8 cellular contexts compared by ENCODE assay signal in the genomic region with DNA sequence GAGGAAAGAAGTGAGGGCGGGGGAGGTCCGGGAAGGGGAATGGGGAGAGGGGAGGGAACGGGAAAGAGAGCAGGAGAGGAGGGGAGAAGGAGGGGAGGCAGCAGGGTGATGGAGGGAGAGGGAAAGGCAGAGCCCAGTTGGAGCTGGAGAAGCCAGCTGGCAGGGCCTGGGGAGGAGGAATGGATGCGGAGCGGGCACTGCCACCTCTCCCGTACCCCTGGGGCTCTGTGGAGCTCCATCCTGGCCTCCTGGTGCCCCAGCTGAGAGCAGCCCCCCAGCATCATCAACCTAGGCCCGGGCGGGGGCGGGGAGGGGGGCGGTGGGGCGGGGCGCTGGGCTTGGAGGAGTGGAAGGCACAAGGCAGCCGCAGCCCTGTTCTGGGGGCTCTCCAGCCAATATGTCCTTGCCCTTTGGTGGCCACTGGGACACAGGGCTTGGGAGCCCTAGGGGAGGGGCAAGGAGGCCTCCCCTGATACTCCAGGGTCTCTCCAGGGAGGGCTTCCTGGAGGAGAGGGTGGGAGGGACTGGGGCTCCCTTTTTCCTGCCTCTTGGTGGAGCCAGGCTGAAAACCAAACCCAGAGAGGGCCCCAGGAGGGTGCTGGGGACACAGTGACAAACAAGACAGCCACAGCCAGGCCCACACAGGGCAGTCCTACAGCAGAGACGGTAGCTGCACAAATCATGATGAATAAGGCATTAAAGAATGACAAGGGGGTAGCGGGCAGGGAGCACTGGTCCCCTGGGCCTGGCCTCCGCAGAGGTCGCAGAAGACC.
A peak's percentile ranks its signal among the peaks of the same experiment; 100 is the strongest.
DNase-seq lines count a peak whose midpoint lies in the region; ATAC-seq and TF ChIP-seq lines count a peak whose summit lies in the region.

No MANE protein-coding gene starts in this region.

- DNase-seq in stimulated activated naive CD8-positive, alpha-beta T cell treated with anti-CD3 and anti-CD28 coated beads, Interleukin-15, Interleukin-2, amounts not matched to agents 100 U/mL and 50 U/mL, for 24 hours = no peak
- no peak for DNase-seq in activated CD8-positive, alpha-beta T cell treated with anti-CD3 and anti-CD28 coated beads for 36 hours
- DNase-seq in heart right ventricle (peak; percentile 36 to 51), pons (ENCODE audit: low spot score) (peak; percentile 24), GM10248 (ENCODE audit: extremely low spot score) (no peak), medulla oblongata (ENCODE audit: extremely low spot score) (no peak)

- H3K4me1 Mint-ChIP-seq in stimulated activated naive CD8-positive, alpha-beta T cell treated with anti-CD3 and anti-CD28 coated beads, Interleukin-15, Interleukin-2, amounts not matched to agents 100 ng/mL and 50 ng/mL, for 24 hours (ENCODE audit: low read depth) = peaks cover 36% of the 10 kb centered on the region
- H3K4me1 Mint-ChIP-seq in activated CD8-positive, alpha-beta T cell treated with anti-CD3 and anti-CD28 coated beads for 36 hours (ENCODE audit: low read depth) = peaks cover 16% of the 10 kb centered on the region

- CTCF ChIA-PET in activated CD8-positive, alpha-beta T cell treated with anti-CD3 and anti-CD28 coated beads for 36 hours (lab: Charles Lee) = interaction anchor here (0.9 to 1.8 kb wide), 4 partner anchors 55 to 358 kb away, joined by 3 to 8 read pairs (median 6); no protein-coding TSS in a partner anchor
- CTCF ChIA-PET in GM10248 (lab: Yijun Ruan, JAX) = interaction anchor here (1.3 to 1.5 kb wide), 4 partner anchors 11 to 366 kb away, joined by 3 read pairs; no protein-coding TSS in a partner anchor

- H3K4me1 ChIP-seq in heart right ventricle = peaks cover 11 to 83% (median 62%) of the 10 kb centered on the region in 9 donors

- no peak for TF ChIP-seq CTCF in activated CD8-positive, alpha-beta T cell treated with anti-CD3 and anti-CD28 coated beads for 36 hours (IDR thresholded peaks at IDR 0.05)
- no peak for TF ChIP-seq CTCF in heart right ventricle (IDR thresholded peaks at IDR 0.05)
- no peak for TF ChIP-seq CTCF in GM10248 (IDR thresholded peaks at IDR 0.05; ENCODE audit: control extremely low read depth, extremely low read depth, low read depth, missing control alignments)

- intact Hi-C loops in activated CD8-positive, alpha-beta T cell treated with anti-CD3 and anti-CD28 coated beads for 36 hours (cut with micrococcal nuclease) = no loop called here
- intact Hi-C loops in heart right ventricle (cut with DNase I) = loop anchor here in 8 of 10 donors (2.0 to 10.0 kb wide), 17 partner anchors 35 to 358 kb away; a partner anchor contains a TSS

- no peaks in the 10 kb centered on the region for H3K27me3 ChIP-seq in heart right ventricle

- H3K27ac ChIP-seq in heart right ventricle = peak overlapping the region; percentile 92 to 100 (median 98)

- peaks cover 14% of the 10 kb centered on the region for H3K36me3 Mint-ChIP-seq in stimulated activated naive CD8-positive, alpha-beta T cell treated with anti-CD3 and anti-CD28 coated beads, Interleukin-15, Interleukin-2, amounts not matched to agents 100 ng/mL and 50 ng/mL, for 24 hours (ENCODE audit: low read depth)
- H3K36me3 Mint-ChIP-seq in activated CD8-positive, alpha-beta T cell treated with anti-CD3 and anti-CD28 coated beads for 36 hours (ENCODE audit: low read depth) = peaks cover 9% of the 10 kb centered on the region

- peak overlapping the region; percentile 91 for H3K27ac Mint-ChIP-seq in stimulated activated naive CD8-positive, alpha-beta T cell treated with anti-CD3 and anti-CD28 coated beads, Interleukin-15, Interleukin-2, amounts not matched to agents 100 ng/mL and 50 ng/mL, for 24 hours
- peak overlapping the region; percentile 25 for H3K27ac Mint-ChIP-seq in activated CD8-positive, alpha-beta T cell treated with anti-CD3 and anti-CD28 coated beads for 36 hours

- H3K4me3 ChIP-seq in heart right ventricle = peak overlapping the region; percentile 35 to 66 (median 54)

- no peaks in the 10 kb centered on the region for H3K9me3 Mint-ChIP-seq in stimulated activated naive CD8-positive, alpha-beta T cell treated with anti-CD3 and anti-CD28 coated beads, Interleukin-15, Interleukin-2, amounts not matched to agents 100 ng/mL and 50 ng/mL, for 24 hours
- no peaks in the 10 kb centered on the region for H3K9me3 Mint-ChIP-seq in activated CD8-positive, alpha-beta T cell treated with anti-CD3 and anti-CD28 coated beads for 36 hours

- peak overlapping the region; percentile 72 for H3K4me3 Mint-ChIP-seq in stimulated activated naive CD8-positive, alpha-beta T cell treated with anti-CD3 and anti-CD28 coated beads, Interleukin-15, Interleukin-2, amounts not matched to agents 100 ng/mL and 50 ng/mL, for 24 hours
- H3K4me3 Mint-ChIP-seq in activated CD8-positive, alpha-beta T cell treated with anti-CD3 and anti-CD28 coated beads for 36 hours = peak overlapping the region; percentile 51

- WGBS in heart right ventricle, 2 donors = 20 to 22% methylated on average over 16 to 17 of the region's 17 CpGs

- no peaks in the 10 kb centered on the region for H3K27me3 Mint-ChIP-seq in stimulated activated naive CD8-positive, alpha-beta T cell treated with anti-CD3 and anti-CD28 coated beads, Interleukin-15, Interleukin-2, amounts not matched to agents 100 ng/mL and 50 ng/mL, for 24 hours
- H3K27me3 Mint-ChIP-seq in activated CD8-positive, alpha-beta T cell treated with anti-CD3 and anti-CD28 coated beads for 36 hours = no peaks in the 10 kb centered on the region

- POLR2A ChIA-PET in activated CD8-positive, alpha-beta T cell treated with anti-CD3 and anti-CD28 coated beads for 36 hours (lab: Charles Lee) = interaction anchor here (0.6 to 3.5 kb wide), 10 partner anchors 8 to 359 kb away, joined by 3 to 16 read pairs (median 3); no protein-coding TSS in a partner anchor
- POLR2A ChIA-PET in GM10248 (lab: Yijun Ruan, JAX) = no interaction called here

- H3K36me3 ChIP-seq in heart right ventricle = peaks cover 0 to 23% (median 0%) of the 10 kb centered on the region in 9 donors

- H3K9me3 ChIP-seq in heart right ventricle = no peaks in the 10 kb centered on the region

- ATAC-seq in stimulated activated naive CD8-positive, alpha-beta T cell treated with anti-CD3 and anti-CD28 coated beads, Interleukin-15, Interleukin-2, amounts not matched to agents 100 U/mL and 50 U/mL, for 24 hours = no peak
- no peak for ATAC-seq in activated CD8-positive, alpha-beta T cell treated with anti-CD3 and anti-CD28 coated beads for 36 hours
- peak; percentile 8 to 39 (median 24) for ATAC-seq in heart right ventricle
- ATAC-seq in GM19467 (IDR thresholded peaks at IDR 0.05; ENCODE audit: unreplicated experiment) = no peak

Comparison
In these comparisons a context has a peak if more than half of its experiments do, and no peak if none do; other contexts are left out.
1. ATAC-seq: peak in heart right ventricle (8 of 8); none in stimulated activated naive CD8-positive, alpha-beta T cell treated with anti-CD3 and anti-CD28 coated beads, Interleukin-15, Interleukin-2, amounts not matched to agents 100 U/mL and 50 U/mL, for 24 hours (single experiment), activated CD8-positive, alpha-beta T cell treated with anti-CD3 and anti-CD28 coated beads for 36 hours (single experiment) and GM19467 (single experiment).
2. DNase-seq: peak in heart right ventricle (2 of 2) and pons (single experiment); none in stimulated activated naive CD8-positive, alpha-beta T cell treated with anti-CD3 and anti-CD28 coated beads, Interleukin-15, Interleukin-2, amounts not matched to agents 100 U/mL and 50 U/mL, for 24 hours (single experiment), activated CD8-positive, alpha-beta T cell treated with anti-CD3 and anti-CD28 coated beads for 36 hours (single experiment), GM10248 (single experiment) and medulla oblongata (single experiment).